9 cellular contexts compared by ENCODE assay signal in genomic region chrX:48936429-48937064, GRCh38. TPM values are rescaled to one million over a fixed set of nuclear protein-coding genes. Genes with fewer than 3 reads are reported as not detected.
DNase-seq lines count a peak whose midpoint lies in the region; ATAC-seq and TF ChIP-seq lines count a peak whose summit lies in the region.
"Had no signal": no experiment of that assay in that cellular context is flagged by ENCODE, and none has a peak within 500 bp of the region (broad histone marks: within the 10 kb centered on the region; RNA-seq: fewer than 3 reads in every experiment).

No MANE protein-coding gene starts in this region.

- H3K4me1 Mint-ChIP-seq in endodermal cell = peaks cover 16% of the 10 kb centered on the region

- no peak for DNase-seq in left ventricle myocardium inferior
- DNase-seq in Right ventricle myocardium inferior (ENCODE audit: missing footprints) = no peak
- no peak for DNase-seq in endodermal cell
- no peak for DNase-seq in HuH-7.5 (ENCODE audit: low spot score)
- no peak for DNase-seq in C1 segment of cervical spinal cord (lab: John Stamatoyannopoulos, UW)
- no peak for DNase-seq in DMS 273 (lab: John Stamatoyannopoulos, UW; ENCODE audit: unreplicated experiment)

- peak overlapping the region; percentile 14 for H3K4me3 Mint-ChIP-seq in endodermal cell

- no peaks in the 10 kb centered on the region for H3K9me2 ChIP-seq in Loucy (replicated peaks; ENCODE audit: low read depth, low read length)

- H3F3A ChIP-seq in Loucy (ENCODE audit: low read depth) = no peaks in the 10 kb centered on the region

- 89% methylated on average over 8 of the region's 8 CpGs; no CpG with 5 or more reads in 1 of the 2 experiments for WGBS in endodermal cell (ENCODE audit: insufficient coverage in 1 of 2, insufficient read length in 1 of 2), 2 experiments

- H3K27ac ChIP-seq in left ventricle myocardium inferior (replicated peaks) (peak overlapping the region; percentile 33), endodermal cell (ENCODE audit: low read depth, low read length) (no peak overlapping the region)
- H3K27ac ChIP-seq: parathyroid adenoma had no signal

- peaks cover 39% of the 10 kb centered on the region for H3K4me1 ChIP-seq in left ventricle myocardium inferior
- H3K4me1 ChIP-seq in Loucy (ENCODE audit: insufficient read depth, low read length, poor library complexity, severe bottlenecking) = peaks cover 5% of the 10 kb centered on the region
- peaks cover 3% of the 10 kb centered on the region for H3K4me1 ChIP-seq in endodermal cell (ENCODE audit: control insufficient read depth, insufficient read depth, low read length)

- H3K36me3 ChIP-seq in left ventricle myocardium inferior = peaks cover 21% of the 10 kb centered on the region
- H3K36me3 ChIP-seq in Loucy (ENCODE audit: insufficient read depth, low read length) = peaks cover 40% of the 10 kb centered on the region; the same call in 1 of the 2 replicates
- peaks cover 46% of the 10 kb centered on the region for H3K36me3 ChIP-seq in endodermal cell (ENCODE audit: control insufficient read depth, insufficient read depth, low read length)

- peaks cover 5% of the 10 kb centered on the region for H4K20me1 ChIP-seq in Loucy (ENCODE audit: insufficient read depth, low read length, poor library complexity, severe bottlenecking)

- no peaks in the 10 kb centered on the region for H3K27me3 Mint-ChIP-seq in endodermal cell (ENCODE audit: insufficient read depth)

- H3K4me3 ChIP-seq in left ventricle myocardium inferior = no peak overlapping the region
- H3K4me3 ChIP-seq in Loucy (ENCODE audit: low read length, poor library complexity, severe bottlenecking) = no peak overlapping the region
- no peak overlapping the region for H3K4me3 ChIP-seq in endodermal cell (ENCODE audit: low read length)

- no peak overlapping the region for H3K9ac ChIP-seq in Loucy (ENCODE audit: low read depth, low read length, poor library complexity, severe bottlenecking)
- H3K9ac ChIP-seq in endodermal cell (ENCODE audit: extremely low read depth, low read length, poor library complexity, severe bottlenecking) = no peak overlapping the region
- H3K9ac ChIP-seq: parathyroid adenoma had no signal

- H3K9me3 Mint-ChIP-seq in endodermal cell = peaks cover 60% of the 10 kb centered on the region

- peak overlapping the region; percentile 44 for H3K27ac Mint-ChIP-seq in endodermal cell

- H2AFZ ChIP-seq in Loucy (ENCODE audit: low read length) = no peak overlapping the region
- H2AFZ ChIP-seq: parathyroid adenoma had no signal

- peaks cover 47% of the 10 kb centered on the region for H3K36me3 Mint-ChIP-seq in endodermal cell (ENCODE audit: low read depth)

- H3K9me3 ChIP-seq in left ventricle myocardium inferior (replicated peaks) (no peaks in the 10 kb centered on the region), Loucy (ENCODE audit: insufficient read depth, low read depth, low read length) (no peaks in the 10 kb centered on the region), endodermal cell (ENCODE audit: control insufficient read depth, low read length) (no peaks in the 10 kb centered on the region)

- TF ChIP-seq CTCF in left ventricle myocardium inferior (IDR thresholded peaks at IDR 0.05; ENCODE audit: borderline replicate concordance) (no peak), Loucy (conservative IDR thresholded peaks at IDR 0.05; ENCODE audit: low read length) (no peak), endodermal cell (conservative IDR thresholded peaks at IDR 0.05) (no peak)

- no peaks in the 10 kb centered on the region for H3K27me3 ChIP-seq in left ventricle myocardium inferior (ENCODE audit: low read depth)
- H3K27me3 ChIP-seq in Loucy (ENCODE audit: insufficient read depth, low read length, poor library complexity, severe bottlenecking) = no peaks in the 10 kb centered on the region
- no peaks in the 10 kb centered on the region for H3K27me3 ChIP-seq in endodermal cell (ENCODE audit: control insufficient read depth, insufficient read depth, low read length, poor library complexity, severe bottlenecking)

- intact Hi-C loops in left ventricle myocardium inferior (cut with micrococcal nuclease) (no loop called here), Right ventricle myocardium inferior (cut with DNase I) (no loop called here)

- peaks cover 22% of the 10 kb centered on the region; the same call in 1 of the 2 replicates for H3K79me2 ChIP-seq in Loucy (ENCODE audit: insufficient read depth, low read length)

- H3K4me2 ChIP-seq in Loucy (ENCODE audit: low read depth, low read length, poor library complexity, severe bottlenecking) = peak overlapping the region; percentile 46

- ATAC-seq in Right ventricle myocardium inferior (no peak), GM18867 (IDR thresholded peaks at IDR 0.05; ENCODE audit: unreplicated experiment) (no peak)

RNA-seq across cellular contexts. Expression of gene PIM2, which starts 17.7 kb away (rescaled TPM):
- total RNA-seq in left ventricle myocardium inferior (3.3 TPM), Right ventricle myocardium inferior (3.2 TPM), endodermal cell (10 to 100 TPM; 26.2 to 94.0 TPM)
- 17.8 TPM for polyA plus RNA-seq in endodermal cell (2013, experiment 1 of 2)
- 16.2 TPM for polyA plus RNA-seq in endodermal cell (2013, experiment 2 of 2)

RNA-seq across cellular contexts. Expression of gene OTUD5, which starts 20.9 kb away (rescaled TPM):
- total RNA-seq in left ventricle myocardium inferior (21.2 TPM), Right ventricle myocardium inferior (19.8 TPM), endodermal cell (10 to 100 TPM; 50.3 to 56.5 TPM)
- polyA plus RNA-seq in endodermal cell (2013, experiment 1 of 2) = 41.2 TPM
- polyA plus RNA-seq in endodermal cell (2013, experiment 2 of 2) = 40.7 TPM

RNA-seq across cellular contexts. Expression of gene SLC35A2, which starts 25.1 kb away (rescaled TPM):
- total RNA-seq in left ventricle myocardium inferior (10.4 TPM), Right ventricle myocardium inferior (11.6 TPM), endodermal cell (10 to 100 TPM; 22.8 to 24.7 TPM)
- polyA plus RNA-seq in endodermal cell (2013, experiment 1 of 2) = 14.2 TPM
- polyA plus RNA-seq in endodermal cell (2013, experiment 2 of 2) = 17.5 TPM

RNA-seq across cellular contexts. Expression of gene KCND1, which starts 35.1 kb away (rescaled TPM):
- total RNA-seq in left ventricle myocardium inferior (0.30 TPM), Right ventricle myocardium inferior (0.68 TPM), endodermal cell (1 to 10 TPM; 3.6 to 7.0 TPM)
- 2.5 TPM for polyA plus RNA-seq in endodermal cell (2013, experiment 1 of 2)
- polyA plus RNA-seq in endodermal cell (2013, experiment 2 of 2) = 2.5 TPM

RNA-seq across cellular contexts. Expression of gene PQBP1, which starts 38.8 kb away (rescaled TPM):
- 60.3 TPM for total RNA-seq in left ventricle myocardium inferior
- 58.6 TPM for total RNA-seq in Right ventricle myocardium inferior
- 10 to 100 TPM; 46.6 to 69.0 TPM for total RNA-seq in endodermal cell
- 57.8 TPM for polyA plus RNA-seq in endodermal cell (2013, experiment 1 of 2)
- polyA plus RNA-seq in endodermal cell (2013, experiment 2 of 2) = 51.3 TPM
